ENCODE assay signal across 9 cellular contexts in genomic region chr22:37559901-37560681, GRCh38. TPM values are rescaled to one million over a fixed set of nuclear protein-coding genes. Genes with fewer than 3 reads are reported as not detected.
DNase-seq lines count a peak whose midpoint lies in the region; ATAC-seq, FAIRE-seq and TF ChIP-seq lines count a peak whose summit lies in the region.
"Had no signal": no experiment of that assay in that cellular context is flagged by ENCODE, and none has a peak within 500 bp of the region (broad histone marks: within the 10 kb centered on the region; RNA-seq: fewer than 3 reads in every experiment).

CDC42EP1 (plus strand) TSS chr22:37560480; CDS start chr22:37566350, 5,870 bp downstream.

- no peaks in the 10 kb centered on the region for H3K36me3 Mint-ChIP-seq in CD8-positive, alpha-beta memory T cell

- H3K4me1 Mint-ChIP-seq in CD8-positive, alpha-beta memory T cell: peaks cover 10 to 29% (median 12%) of the 10 kb centered on the region in 3 donors

- intact Hi-C loops in endothelial cell of umbilical vein (cut with micrococcal nuclease): loop anchor here (2.0 to 5.0 kb wide), 3 partner anchors 75 to 192 kb away; partner anchors contain the start of gene LGALS1
- intact Hi-C loops in tibial artery (cut with DNase I; ENCODE audit: low total_unique reads): loop anchor here (2.0 to 5.0 kb wide), 2 partner anchors 13 to 47 kb away; partner anchors contain the start of gene GGA1

- TF ChIP-seq CTCF in RWPE1 (conservative IDR thresholded peaks at IDR 0.05; ENCODE audit: low read depth) (no peak), endothelial cell of umbilical vein (IDR thresholded peaks at IDR 0.05; ENCODE audit: extremely low read depth in 1 of 2, insufficient read depth in 1 of 2, low read depth in 1 of 2, low read length in 2 of 2) (no peak), tibial artery (IDR thresholded peaks at IDR 0.05) (no peak)

- TF ChIP-seq POLR2A in endothelial cell of umbilical vein (IDR thresholded peaks at IDR 0.05; ENCODE audit: low read depth, low read length): peak; percentile 90

- peak within 1 kb of the TSS; percentile 57 for H3K27ac ChIP-seq in CD8-positive, alpha-beta memory T cell (ENCODE audit: low read depth, low read length)
- H3K27ac ChIP-seq in RWPE1: peak within 1 kb of the TSS; percentile 94
- H3K27ac ChIP-seq in endothelial cell of umbilical vein (ENCODE audit: insufficient read depth, low read depth, low read length): peak within 1 kb of the TSS; percentile 99
- H3K27ac ChIP-seq in mesendoderm (ENCODE audit: low read depth, low read length): peak within 1 kb of the TSS; percentile 96
- H3K27ac ChIP-seq in tibial artery: peak within 1 kb of the TSS; percentile 98 to 99
- H3K27ac ChIP-seq: KMS-11 had no signal

- POLR2A ChIA-PET in CD8-positive, alpha-beta memory T cell (lab: Charles Lee): no interaction called here
- POLR2A ChIA-PET in RWPE1 (lab: Yijun Ruan, JAX; ENCODE audit: low non-redundant PET): interaction anchor here (0.7 kb wide), 1 partner anchor 13 kb away, joined by 5 read pairs; no protein-coding TSS in a partner anchor
- POLR2A ChIA-PET in endothelial cell of umbilical vein (lab: Charles Lee): interaction anchor here (0.6 to 1.7 kb wide), 3 partner anchors 9 to 373 kb away, joined by 3 to 14 read pairs (median 4); no protein-coding TSS in a partner anchor

- peak within 1 kb of the TSS; percentile 95 for H3K56ac ChIP-seq in mesendoderm (ENCODE audit: low read length)

- H3K9ac ChIP-seq in endothelial cell of umbilical vein (replicated peaks; ENCODE audit: extremely low read depth, insufficient read depth, low read length) (peak within 1 kb of the TSS; percentile 100), mesendoderm (ENCODE audit: low read length) (peak within 1 kb of the TSS; percentile 93)
- H3K9ac ChIP-seq: KMS-11 had no signal

- no peaks in the 10 kb centered on the region for H4K20me1 ChIP-seq in endothelial cell of umbilical vein (replicated peaks; ENCODE audit: control insufficient read depth, extremely low read depth, insufficient read depth, low read length)

- H3K27me3 Mint-ChIP-seq in CD8-positive, alpha-beta memory T cell: peaks cover 36 to 67% of the 10 kb centered on the region in 2 donors

- H3K9me3 Mint-ChIP-seq in CD8-positive, alpha-beta memory T cell: no peaks in the 10 kb centered on the region

- H3K9me3 ChIP-seq in CD8-positive, alpha-beta memory T cell (ENCODE audit: low read length): no peaks in the 10 kb centered on the region
- H3K9me3 ChIP-seq in endothelial cell of umbilical vein (replicated peaks; ENCODE audit: control insufficient read depth, insufficient read depth, low read length) (no peaks in the 10 kb centered on the region), tibial artery (no peaks in the 10 kb centered on the region)

- no peaks in the 10 kb centered on the region for H3K9me1 ChIP-seq in endothelial cell of umbilical vein (replicated peaks; ENCODE audit: control insufficient read depth, extremely low read depth, insufficient read depth, low read length)

- peak within 1 kb of the TSS; percentile 9 for H2AFZ ChIP-seq in endothelial cell of umbilical vein (ENCODE audit: low read depth, low read length)

- peaks cover 26% of the 10 kb centered on the region for H3K27me3 ChIP-seq in CD8-positive, alpha-beta memory T cell (ENCODE audit: insufficient read depth, low read length, poor library complexity, severe bottlenecking)
- H3K27me3 ChIP-seq in endothelial cell of umbilical vein (ENCODE audit: control insufficient read depth in 2 of 2, insufficient read depth in 2 of 2, low read length in 2 of 2): no peaks in the 10 kb centered on the region
- no peaks in the 10 kb centered on the region for H3K27me3 ChIP-seq in mesendoderm (ENCODE audit: insufficient read depth, low read length, poor library complexity)
- H3K27me3 ChIP-seq in tibial artery: no peaks in the 10 kb centered on the region

- H3K4me1 ChIP-seq in CD8-positive, alpha-beta memory T cell (ENCODE audit: insufficient read depth, low read length): peaks cover 18% of the 10 kb centered on the region
- peaks cover 54% of the 10 kb centered on the region for H3K4me1 ChIP-seq in endothelial cell of umbilical vein (ENCODE audit: control insufficient read depth, extremely low read depth, insufficient read depth, low read length)
- H3K4me1 ChIP-seq in mesendoderm (ENCODE audit: control insufficient read depth, low read depth, low read length): peaks cover 25% of the 10 kb centered on the region
- peaks cover 9 to 64% (median 51%) of the 10 kb centered on the region in 4 donors for H3K4me1 ChIP-seq in tibial artery

- H3K79me1 ChIP-seq in mesendoderm (ENCODE audit: low read length): peaks cover 19% of the 10 kb centered on the region

- no peak within 1 kb of the TSS for H4K8ac ChIP-seq in mesendoderm (ENCODE audit: low read depth, low read length)

- H3K27ac Mint-ChIP-seq in CD8-positive, alpha-beta memory T cell: no peak within 1 kb of the TSS

- H2BK5ac ChIP-seq in mesendoderm (ENCODE audit: low read length): peak within 1 kb of the TSS; percentile 91

- H2AK5ac ChIP-seq in mesendoderm (ENCODE audit: low read length): no peak within 1 kb of the TSS

- peak within 1 kb of the TSS; percentile 81 for H3K23ac ChIP-seq in mesendoderm (ENCODE audit: low read length)

- H3K4me3 Mint-ChIP-seq in CD8-positive, alpha-beta memory T cell: peak within 1 kb of the TSS in 6 of 7 donors; percentile 16 to 70 (median 59)

- H4K5ac ChIP-seq in mesendoderm (ENCODE audit: low read length): no peak within 1 kb of the TSS

- TSS peak; percentile 72 for BruUV-seq in endothelial cell of umbilical vein (replicated peaks; lab: Mats Ljungman, UMichigan)

- peak within 1 kb of the TSS; percentile 76 for H2BK120ac ChIP-seq in mesendoderm (ENCODE audit: low read depth, low read length)

- no peak for ATAC-seq in GM19463 (IDR thresholded peaks at IDR 0.05; ENCODE audit: unreplicated experiment)

- no peak for DNase-seq in CD8-positive, alpha-beta memory T cell
- DNase-seq in RWPE1 (ENCODE audit: low spot score) (no peak), endothelial cell of umbilical vein (ENCODE audit: low read depth, low spot score) (peak; percentile 55), mesendoderm (peak; percentile 84), tibial artery (peak in 1 of 2 donors; percentile 83), HPDE6-E6E7 (ENCODE audit: extremely low spot score) (no peak)
- DNase-seq in activated effector memory CD4-positive, alpha-beta T cell treated with anti-CD3 and anti-CD28 coated beads, Interleukin-2, amount 50 U/mL, for 16 hours: no peak

- peaks cover 44% of the 10 kb centered on the region for H3K79me2 ChIP-seq in endothelial cell of umbilical vein (ENCODE audit: control insufficient read depth, insufficient read depth, low read length)
- peaks cover 37% of the 10 kb centered on the region for H3K79me2 ChIP-seq in mesendoderm (ENCODE audit: control insufficient read depth, insufficient read depth, low read length)

- dilution Hi-C loops in endothelial cell of umbilical vein (cut with MboI; ENCODE audit: extremely low pct_ligation_motif_present, low sequenced_read_pairs): no loop called here

- FAIRE-seq in endothelial cell of umbilical vein (lab: Jason Lieb, UNC): peak; percentile 63

- CTCF ChIA-PET in CD8-positive, alpha-beta memory T cell (lab: Charles Lee): interaction anchor here (10.4 kb wide), 1 partner anchor 15 kb away, joined by 315 read pairs; no protein-coding TSS in a partner anchor
- CTCF ChIA-PET in RWPE1 (lab: Yijun Ruan, JAX) (no interaction called here), endothelial cell of umbilical vein (lab: Charles Lee) (interaction anchor here (1.0 to 21.8 kb wide), 2 partner anchors 14 to 32 kb away, joined by 4 to 977 read pairs; no protein-coding TSS in a partner anchor)

- H3K4ac ChIP-seq in mesendoderm (ENCODE audit: low read depth, low read length): peak within 1 kb of the TSS; percentile 93

- peak within 1 kb of the TSS; percentile 28 for H3K4me3 ChIP-seq in CD8-positive, alpha-beta memory T cell (ENCODE audit: low read length)
- H3K4me3 ChIP-seq in endothelial cell of umbilical vein (replicated peaks in 1 of 3; ENCODE audit: insufficient read depth in 1 of 3, low read depth in 1 of 3, low read length in 3 of 3): peak within 1 kb of the TSS; percentile 71 to 86 (median 74)
- peak within 1 kb of the TSS; percentile 79 for H3K4me3 ChIP-seq in mesendoderm (ENCODE audit: low read length)
- peak within 1 kb of the TSS; percentile 85 to 93 for H3K4me3 ChIP-seq in tibial artery

- no CpG with 5 or more reads among the region's 85 CpGs for WGBS in mesendoderm (ENCODE audit: extremely low coverage, insufficient coverage, low lambda C conversion rate)

- H3K4me2 ChIP-seq in endothelial cell of umbilical vein (ENCODE audit: insufficient read depth, low read length): peak within 1 kb of the TSS; percentile 68
- H3K4me2 ChIP-seq in mesendoderm (ENCODE audit: low read length): peak within 1 kb of the TSS; percentile 88
- H3K4me2 ChIP-seq: KMS-11 had no signal

- no peaks in the 10 kb centered on the region for H3K36me3 ChIP-seq in CD8-positive, alpha-beta memory T cell (ENCODE audit: insufficient read depth, low read length)
- H3K36me3 ChIP-seq in endothelial cell of umbilical vein (ENCODE audit: control insufficient read depth in 2 of 2, extremely low read depth in 1 of 2, insufficient read depth in 2 of 2, low read length in 2 of 2): peaks cover 0 to 2% of the 10 kb centered on the region in 2 experiments
- H3K36me3 ChIP-seq in mesendoderm (ENCODE audit: control insufficient read depth, insufficient read depth, low read length): peaks cover 6% of the 10 kb centered on the region
- no peaks in the 10 kb centered on the region for H3K36me3 ChIP-seq in tibial artery

- H2BK15ac ChIP-seq in mesendoderm (replicated peaks; ENCODE audit: low read depth): peak within 1 kb of the TSS; percentile 4

- peak within 1 kb of the TSS; percentile 99 for H3K18ac ChIP-seq in mesendoderm (ENCODE audit: low read length)

TF ChIP-seq in endothelial cell of umbilical vein, 7 proteins besides CTCF, POLR2A, EP300 and RAD21:
- peak; percentile 96 for TF ChIP-seq POLR2AphosphoS5 (IDR thresholded peaks at IDR 0.05; ENCODE audit: insufficient read depth, low read depth, low read length)
- no peak for TF ChIP-seq MAX (IDR thresholded peaks at IDR 0.05; ENCODE audit: insufficient read depth, insufficient read length)

RNA-seq across cellular contexts. Expression of gene CDC42EP1, which starts in this region (rescaled TPM):
- under 1 TPM; 0.13 to 0.31 TPM for total RNA-seq in CD8-positive, alpha-beta memory T cell
- polyA plus RNA-seq in CD8-positive, alpha-beta memory T cell: not detected
- total RNA-seq in endothelial cell of umbilical vein: 141 and 146 TPM in 2 replicates
- polyA plus RNA-seq in endothelial cell of umbilical vein: 82.2 and 100 TPM in 2 replicates
- polyA plus RNA-seq in endothelial cell of umbilical vein (2011; cell fraction: cytosol; rRNA removed): 34.6 and 54.8 TPM in 2 replicates
- 26.2 and 27.8 TPM in 2 replicates for polyA plus RNA-seq in endothelial cell of umbilical vein (2011; cell fraction: nucleus; rRNA removed)
- 55.5 and 78.4 TPM in 2 replicates for polyA plus RNA-seq in endothelial cell of umbilical vein (2012)
- 16.9 and 24.9 TPM in 2 replicates for polyA minus RNA-seq in endothelial cell of umbilical vein
- 33.0 TPM for polyA minus RNA-seq in endothelial cell of umbilical vein (2011; cell fraction: cytosol; rRNA and poly(A)+ RNA removed)
- polyA minus RNA-seq in endothelial cell of umbilical vein (2011; cell fraction: nucleus; rRNA and poly(A)+ RNA removed): 13.5 and 26.4 TPM in 2 replicates
- polyA plus RNA-seq in mesendoderm (2013, experiment 1 of 2): 70.7 TPM
- 66.2 TPM for polyA plus RNA-seq in mesendoderm (2013, experiment 2 of 2)

Comparison
In these comparisons a context has a peak if more than half of its experiments do, and no peak if none do; other contexts are left out.
1. RNA of gene CDC42EP1 (total RNA-seq): 141 to 146 TPM in endothelial cell of umbilical vein; 0.13 to 0.31 TPM in CD8-positive, alpha-beta memory T cell; every median in the first group is over 100 times any median in the second.
2. RNA of gene CDC42EP1 (polyA plus RNA-seq): 26.2 to 100 TPM in endothelial cell of umbilical vein; not detected in CD8-positive, alpha-beta memory T cell (single experiment); every median in the first group is over 10 times any median in the second.
3. DNase-seq: peak in endothelial cell of umbilical vein (single experiment) and mesendoderm (single experiment); none in CD8-positive, alpha-beta memory T cell (0 of 5), RWPE1 (single experiment), HPDE6-E6E7 (single experiment) and activated effector memory CD4-positive, alpha-beta T cell treated with anti-CD3 and anti-CD28 coated beads, Interleukin-2, amount 50 U/mL, for 16 hours (single experiment).
4. H3K4me3 ChIP-seq: peak in every context shown above with its lines; median percentile 89 in tibial artery; 79 in mesendoderm; 74 in endothelial cell of umbilical vein; 28 in CD8-positive, alpha-beta memory T cell.
5. Peak in every context shown above with its lines, with median percentiles within 50 percentile points of each other: H3K27ac ChIP-seq.